In genomic region chr9:128552744-128553221, GRCh38 we compare ENCODE assay signal across 1 cellular context.
TF ChIP-seq lines count a peak whose summit lies in the region.

No MANE protein-coding gene starts in this region.

TF ChIP-seq in HepG2, 621 proteins besides CTCF, POLR2A, EP300 and RAD21 (continues in another document):
- TF ChIP-seq HNF1A (IDR thresholded peaks at IDR 0.05; ENCODE audit: low read depth) (no peak), HNF1A (CRISPR knock-in tag; IDR thresholded peaks at IDR 0.05; ENCODE audit: borderline replicate concordance) (0 out of 2 replicates have a peak, but pooled peaks have one; percentile 32), IRF1 (CRISPR knock-in tag; IDR thresholded peaks at IDR 0.05; ENCODE audit: low read depth) (0 out of 2 replicates have a peak, but pooled peaks have one; percentile 31), SPEN (CRISPR knock-in tag; IDR thresholded peaks at IDR 0.05; ENCODE audit: low read depth) (peak; percentile 23; the same call in 1 of the 2 replicates), HOXA3 (CRISPR knock-in tag; IDR thresholded peaks at IDR 0.05) (no peak; the same call in 1 of the 2 replicates), AGO2 (optimal IDR thresholded peaks at IDR 0.05; ENCODE audit: low read depth, low read length) (peak; percentile 84), RNF2 (conservative IDR thresholded peaks at IDR 0.05; ENCODE audit: low read depth) (0 out of 2 replicates have a peak, but pooled peaks have one; percentile 50), ZBTB43 (CRISPR knock-in tag; conservative IDR thresholded peaks at IDR 0.05) (no peak), XRCC5 (optimal IDR thresholded peaks at IDR 0.05; ENCODE audit: low read length) (peak; percentile 12), ZNF629 (CRISPR knock-in tag; conservative IDR thresholded peaks at IDR 0.05) (0 out of 2 replicates have a peak, but pooled peaks have one; percentile 5), ZFX (CRISPR knock-in tag; IDR thresholded peaks at IDR 0.05; ENCODE audit: low read depth) (peak; percentile 74), ZSCAN20 (CRISPR knock-in tag; IDR thresholded peaks at IDR 0.05; ENCODE audit: borderline replicate concordance) (peak; percentile 36; the same call in 1 of the 2 replicates), ZNF280B (CRISPR knock-in tag; IDR thresholded peaks at IDR 0.05; ENCODE audit: borderline replicate concordance) (0 out of 2 replicates have a peak, but pooled peaks have one; percentile 17), ATF1 (CRISPR knock-in tag; IDR thresholded peaks at IDR 0.05) (no peak), USF2 (IDR thresholded peaks at IDR 0.05; ENCODE audit: low read depth, low read length) (no peak), USF2 (CRISPR knock-in tag; IDR thresholded peaks at IDR 0.05; ENCODE audit: borderline replicate concordance) (no peak), ZNF276 (CRISPR knock-in tag; IDR thresholded peaks at IDR 0.05; ENCODE audit: low read depth) (0 out of 2 replicates have a peak, but pooled peaks have one; percentile 9), KMT2A (CRISPR knock-in tag; IDR thresholded peaks at IDR 0.05) (peak; percentile 69; the same call in 1 of the 2 replicates), ZNF687 (CRISPR knock-in tag; IDR thresholded peaks at IDR 0.05) (peak; percentile 48; the same call in 1 of the 2 replicates), TERF1 (CRISPR knock-in tag; IDR thresholded peaks at IDR 0.05) (no peak), SIX4 (CRISPR knock-in tag; IDR thresholded peaks at IDR 0.05) (no peak), RNF219 (CRISPR knock-in tag; IDR thresholded peaks at IDR 0.05) (no peak), ZNF780A (CRISPR knock-in tag; IDR thresholded peaks at IDR 0.05) (0 out of 2 replicates have a peak, but pooled peaks have one; percentile 42), GATAD2A (CRISPR knock-in tag; IDR thresholded peaks at IDR 0.05) (no peak), ZNF451 (CRISPR knock-in tag; IDR thresholded peaks at IDR 0.05) (0 out of 2 replicates have a peak, but pooled peaks have one; percentile 11), MTA1 (CRISPR knock-in tag; IDR thresholded peaks at IDR 0.05; ENCODE audit: borderline replicate concordance) (0 out of 2 replicates have a peak, but pooled peaks have one; percentile 13), HMGXB4 (CRISPR knock-in tag; IDR thresholded peaks at IDR 0.05; ENCODE audit: borderline replicate concordance in 1 of 2, low read depth in 1 of 2) (0 out of 4 replicates have a peak, but pooled peaks of 1 of the 2 experiments have one; percentile 8), KDM5B (CRISPR knock-in tag; IDR thresholded peaks at IDR 0.05; ENCODE audit: borderline replicate concordance) (peak; percentile 22; the same call in 1 of the 2 replicates), MXD1 (CRISPR knock-in tag; IDR thresholded peaks at IDR 0.05) (0 out of 2 replicates have a peak, but pooled peaks have one; percentile 17), HNRNPK (IDR thresholded peaks at IDR 0.05; ENCODE audit: low read depth, low read length, poor library complexity, severe bottlenecking) (peak; percentile 3), ZNF577 (CRISPR knock-in tag; IDR thresholded peaks at IDR 0.05; ENCODE audit: borderline replicate concordance, low read depth) (no peak)
